In the genomic region with DNA sequence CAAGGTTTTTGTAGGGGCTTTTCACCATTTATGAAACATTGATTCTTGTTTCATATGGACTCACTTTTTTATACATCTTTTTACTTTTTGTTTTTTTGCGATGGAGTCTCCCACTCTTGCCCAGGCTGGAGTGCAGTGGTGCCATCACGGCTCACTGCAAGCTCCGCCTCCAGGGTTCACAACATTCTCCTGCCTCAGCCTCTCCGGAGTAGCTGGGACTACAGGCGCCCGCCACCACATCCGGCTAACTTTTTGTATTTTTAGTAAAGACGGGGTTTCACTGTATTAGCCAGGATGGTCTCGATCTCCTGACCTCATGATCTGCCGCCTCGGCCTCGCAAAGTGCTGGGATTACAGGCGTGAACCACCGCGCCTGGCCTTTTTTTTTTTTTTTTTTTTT, we compare ENCODE assay signal across 2 cellular contexts.
TF ChIP-seq lines count a peak whose summit lies in the region.

No MANE protein-coding gene starts in this region.

TF ChIP-seq in HEK293, 187 proteins besides CTCF, POLR2A, EP300 and RAD21:
- peak; percentile 16; the same call in 1 of the 2 replicates for TF ChIP-seq ZNF394 (tag by site-specific recombination; IDR thresholded peaks at IDR 0.05; ENCODE audit: borderline replicate concordance)

TF ChIP-seq in GM12878, 131 proteins besides CTCF, POLR2A, EP300 and RAD21:
- 0 out of 2 replicates have a peak, but pooled peaks have one; percentile 13 for TF ChIP-seq NFIC (IDR thresholded peaks at IDR 0.05; ENCODE audit: low read depth, low read length)
- TF ChIP-seq EED (IDR thresholded peaks at IDR 0.05; ENCODE audit: low read depth): peak; percentile 73; the same call in 1 of the 2 replicates
- peak; percentile 65 for TF ChIP-seq RUNX3 (IDR thresholded peaks at IDR 0.05; ENCODE audit: low read length)
- 0 out of 2 replicates have a peak, but pooled peaks have one; percentile 20 for TF ChIP-seq CBFB (IDR thresholded peaks at IDR 0.05; ENCODE audit: low read depth)
- TF ChIP-seq GABPA (IDR thresholded peaks at IDR 0.05; ENCODE audit: low read depth): 0 out of 2 replicates have a peak, but pooled peaks have one; percentile 11
